Comparison of ENCODE assay signal across 10 cellular contexts in genomic region chr11:22792497-22792896, GRCh38. TPM values are rescaled to one million over a fixed set of nuclear protein-coding genes. Genes with fewer than 3 reads are reported as not detected.
DNase-seq lines count a peak whose midpoint lies in the region; ATAC-seq, FAIRE-seq and TF ChIP-seq lines count a peak whose summit lies in the region.
"Had no signal": no experiment of that assay in that cellular context is flagged by ENCODE, and none has a peak within 500 bp of the region (broad histone marks: within the 10 kb centered on the region; RNA-seq: fewer than 3 reads in every experiment).

No MANE protein-coding gene starts in this region.

- no peaks in the 10 kb centered on the region for H3K27me3 Mint-ChIP-seq in type B pancreatic cell
- H3K27me3 Mint-ChIP-seq: activated naive CD4-positive, alpha-beta T cell treated with anti-CD3 and anti-CD28 coated beads, Interleukin-2, amount 10 ng/mL, durations not matched to agents 7 days and 5 days had no signal

- H3K36me3 Mint-ChIP-seq in type B pancreatic cell, result no peaks in the 10 kb centered on the region
- H3K36me3 Mint-ChIP-seq: activated naive CD4-positive, alpha-beta T cell treated with anti-CD3 and anti-CD28 coated beads, Interleukin-2, amount 10 ng/mL, durations not matched to agents 7 days and 5 days had no signal

- H2AFZ ChIP-seq in GM12878 (ENCODE audit: control insufficient read depth, low read depth, low read length), result no peak overlapping the region
- no peak overlapping the region for H2AFZ ChIP-seq in HepG2 (ENCODE audit: low read length)

- RAD21 ChIA-PET in GM12878 (lab: Charles Lee; ENCODE audit: unreplicated experiment), result interaction anchor here (0.9 to 2.6 kb wide), 6 partner anchors 9 to 457 kb away, joined by 3 to 11 read pairs (median 4); partner anchors contain the start of gene SVIP

- CTCF ChIA-PET in GM12878 (lab: Yijun Ruan, JAX), result interaction anchor here (1.0 to 3.2 kb wide), 6 partner anchors 9 to 459 kb away, joined by 3 to 28 read pairs (median 6); partner anchors contain the start of gene SVIP
- CTCF ChIA-PET in HepG2 (lab: Yijun Ruan, JAX; ENCODE audit: low intra/inter-chr PET ratio, low total read pairs), result no interaction called here

- H3K4me1 ChIP-seq in GM12878 (ENCODE audit: control insufficient read depth, insufficient read depth, low read length), result peaks cover under 1% of the 10 kb centered on the region; the same call in 1 of the 2 replicates
- peaks cover 24% of the 10 kb centered on the region for H3K4me1 ChIP-seq in HepG2 (ENCODE audit: insufficient read depth, low read length)
- H3K4me1 ChIP-seq in left ventricle myocardium inferior, result peaks cover under 1% of the 10 kb centered on the region

- H3K4me3 ChIP-seq in GM12878, result no peak overlapping the region
- no peak overlapping the region for H3K4me3 ChIP-seq in HepG2 (replicated peaks in 1 of 3; ENCODE audit: insufficient read depth in 1 of 3, low read depth in 2 of 3, low read length in 3 of 3)
- H3K4me3 ChIP-seq in left ventricle myocardium inferior, result no peak overlapping the region

- H3K27ac Mint-ChIP-seq in type B pancreatic cell, result no peak overlapping the region
- H3K27ac Mint-ChIP-seq: activated naive CD4-positive, alpha-beta T cell treated with anti-CD3 and anti-CD28 coated beads, Interleukin-2, amount 10 ng/mL, durations not matched to agents 7 days and 5 days had no signal

- no peaks in the 10 kb centered on the region for H3K9me3 Mint-ChIP-seq in type B pancreatic cell
- H3K9me3 Mint-ChIP-seq: activated naive CD4-positive, alpha-beta T cell treated with anti-CD3 and anti-CD28 coated beads, Interleukin-2, amount 10 ng/mL, durations not matched to agents 7 days and 5 days had no signal

- H3K4me1 Mint-ChIP-seq in type B pancreatic cell (ENCODE audit: unreplicated experiment), result peaks cover 11% of the 10 kb centered on the region
- H3K4me1 Mint-ChIP-seq: activated naive CD4-positive, alpha-beta T cell treated with anti-CD3 and anti-CD28 coated beads, Interleukin-2, amount 10 ng/mL, durations not matched to agents 7 days and 5 days had no signal

- no peaks in the 10 kb centered on the region for H3K79me2 ChIP-seq in GM12878 (ENCODE audit: control insufficient read depth, insufficient read depth, low read length)
- no peaks in the 10 kb centered on the region for H3K79me2 ChIP-seq in HepG2 (ENCODE audit: insufficient read depth, low read length)

- TF ChIP-seq POLR2A in GM12878 (IDR thresholded peaks at IDR 0.05; ENCODE audit: low read depth, low read length) (no peak), HepG2 (IDR thresholded peaks at IDR 0.05; ENCODE audit: insufficient read depth in 1 of 2, low read depth in 2 of 2, low read length in 2 of 2) (no peak)

- no peak overlapping the region for H3K4me3 Mint-ChIP-seq in type B pancreatic cell
- H3K4me3 Mint-ChIP-seq: activated naive CD4-positive, alpha-beta T cell treated with anti-CD3 and anti-CD28 coated beads, Interleukin-2, amount 10 ng/mL, durations not matched to agents 7 days and 5 days had no signal

- POLR2A ChIA-PET in GM12878 (lab: Charles Lee), result interaction anchor here (1.8 kb wide), 1 partner anchor 11 kb away, joined by 5 read pairs; no protein-coding TSS in a partner anchor
- POLR2A ChIA-PET in HepG2 (lab: Yijun Ruan, JAX), result interaction anchor here (0.6 to 1.3 kb wide), 4 partner anchors 37 to 167 kb away, joined by 3 to 8 read pairs (median 4); partner anchors contain the start of genes FANCF and SVIP

- DNase-seq in COR-L47 (lab: John Stamatoyannopoulos, UW) (peak; percentile 40), HUDEP-2 (lab: John Stamatoyannopoulos, UW; ENCODE audit: unreplicated experiment in 76 of 76) (peak in 45 of 76 experiments; percentile 1 to 82 (median 24)), GM12878 (ENCODE audit: low read depth, low spot score) (no peak), HepG2 (ENCODE audit: low spot score) (peak; percentile 94), type B pancreatic cell (ENCODE audit: extremely low spot score, unreplicated experiment) (no peak), left ventricle myocardium inferior (no peak)
- no peak for DNase-seq in activated naive CD4-positive, alpha-beta T cell (lab: John Stamatoyannopoulos, UW)
- DNase-seq in activated naive CD4-positive, alpha-beta T cell treated with anti-CD3 and anti-CD28 coated beads, Interleukin-2, amount 50 U/mL, for 16 hours, result no peak
- DNase-seq: activated naive CD4-positive, alpha-beta T cell treated with anti-CD3 and anti-CD28 coated beads, Interleukin-2, amount 10 ng/mL, durations not matched to agents 7 days and 5 days had no signal

- no peak for TF ChIP-seq CTCF in GM12878 (IDR thresholded peaks at IDR 0.05 in 2 of 3, conservative IDR thresholded peaks at IDR 0.05 in 1 of 3; ENCODE audit: control insufficient read depth in 2 of 3, extremely low read depth in 1 of 3, insufficient read depth in 1 of 3, low read depth in 3 of 3, low read length in 3 of 3)
- TF ChIP-seq CTCF in HepG2 (CRISPR knock-in tag; IDR thresholded peaks at IDR 0.05), result no peak
- TF ChIP-seq CTCF in type B pancreatic cell (conservative IDR thresholded peaks at IDR 0.05), result no peak
- no peak for TF ChIP-seq CTCF in left ventricle myocardium inferior (IDR thresholded peaks at IDR 0.05; ENCODE audit: borderline replicate concordance)

- WGBS in GM12878 (ENCODE audit: insufficient coverage, insufficient replicate concordance, low lambda C conversion rate, missing lambda C conversion rate), result 32% methylated on average over 3 of the region's 3 CpGs
- 0% methylated on average over 3 of the region's 3 CpGs for WGBS in HepG2 (ENCODE audit: low lambda C conversion rate)

- no peaks in the 10 kb centered on the region for H3K9me3 ChIP-seq in GM12878 (replicated peaks; ENCODE audit: control insufficient read depth, insufficient read depth, low read length)
- H3K9me3 ChIP-seq in HepG2 (ENCODE audit: low read length), result no peaks in the 10 kb centered on the region
- no peaks in the 10 kb centered on the region for H3K9me3 ChIP-seq in left ventricle myocardium inferior (replicated peaks)

- no peak for TF ChIP-seq RAD21 in GM12878 (IDR thresholded peaks at IDR 0.05; ENCODE audit: insufficient read depth, low read depth, low read length)
- TF ChIP-seq RAD21 in HepG2 (CRISPR knock-in tag; IDR thresholded peaks at IDR 0.05), result no peak

- in situ Hi-C loops in GM12878 (cut with MboI), result no loop called here
- in situ Hi-C loops in HepG2 (cut with HindIII; ENCODE audit: extremely low pct_ligation_motif_present, low pct_unique_long_range_greater_than_20kb), result loop anchor here (10.0 kb wide), 1 partner anchor 458 kb away; the partner anchor contains the start of gene SLC17A6

- intact Hi-C loops in GM12878 (cut with micrococcal nuclease; ENCODE audit: unreplicated experiment) (no loop called here), HepG2 (cut with micrococcal nuclease; ENCODE audit: unreplicated experiment) (loop anchor here (1.0 to 5.0 kb wide), 3 partner anchors 35 to 167 kb away; partner anchors contain the start of genes FANCF and SVIP), left ventricle myocardium inferior (cut with micrococcal nuclease) (no loop called here)

- no TSS peak for BruUV-seq in GM12878 (replicated peaks; lab: Mats Ljungman, UMichigan)
- no TSS peak for BruUV-seq in HepG2 (replicated peaks; lab: Mats Ljungman, UMichigan)

- H3K4me2 ChIP-seq in GM12878 (ENCODE audit: control insufficient read depth, insufficient read depth) (no peak overlapping the region), HepG2 (ENCODE audit: low read depth, low read length) (0 out of 2 replicates have a peak overlapping the region, but pooled peaks have one; percentile 9)

- SMC1A ChIA-PET in GM12878 (lab: Charles Lee; ENCODE audit: uncharacterized antibody, unreplicated experiment), result interaction anchor here (1.1 to 1.7 kb wide), 7 partner anchors 15 to 252 kb away, joined by 3 to 8 read pairs (median 3); no protein-coding TSS in a partner anchor

- H3K27me3 ChIP-seq in GM12878 (replicated peaks in 1 of 2; ENCODE audit: control insufficient read depth in 2 of 2, insufficient read depth in 2 of 2, low read length in 1 of 2) (no peaks in the 10 kb centered on the region), HepG2 (ENCODE audit: control insufficient read depth in 1 of 2, insufficient read depth in 2 of 2, low read length in 2 of 2) (no peaks in the 10 kb centered on the region), left ventricle myocardium inferior (ENCODE audit: low read depth) (no peaks in the 10 kb centered on the region)

- H3K36me3 ChIP-seq in GM12878 (ENCODE audit: control insufficient read depth in 2 of 2, insufficient read depth in 2 of 2, low read length in 1 of 2) (no peaks in the 10 kb centered on the region), HepG2 (replicated peaks in 1 of 2; ENCODE audit: control insufficient read depth in 1 of 2, insufficient read depth in 2 of 2, low read length in 2 of 2) (peaks cover 0 to 2% of the 10 kb centered on the region in 2 experiments; a peak in 2 of 5 replicates), left ventricle myocardium inferior (no peaks in the 10 kb centered on the region)

- no peak for TF ChIP-seq EP300 in GM12878 (IDR thresholded peaks at IDR 0.05; ENCODE audit: borderline replicate concordance in 1 of 2, control insufficient read depth in 1 of 2, low read depth in 2 of 2, low read length in 2 of 2)
- peak in 1 of 2 experiments; percentile 70; a peak in 1 of 4 replicates for TF ChIP-seq EP300 in HepG2 (IDR thresholded peaks at IDR 0.05; ENCODE audit: low read depth in 2 of 2, low read length in 2 of 2)
- TF ChIP-seq EP300 in HepG2 (CRISPR knock-in tag; IDR thresholded peaks at IDR 0.05; ENCODE audit: borderline replicate concordance), result peak; percentile 36; the same call in 1 of the 2 replicates

- FAIRE-seq in GM12878 (lab: Jason Lieb, UNC), result no peak
- peak; percentile 77 for FAIRE-seq in HepG2 (lab: Jason Lieb, UNC)

- H3K27ac ChIP-seq in GM12878 (ENCODE audit: control insufficient read depth, insufficient read depth) (no peak overlapping the region), HepG2 (ENCODE audit: extremely low read length, insufficient read depth, low read length) (peak overlapping the region; percentile 5), left ventricle myocardium inferior (replicated peaks) (no peak overlapping the region)

- H4K20me1 ChIP-seq in GM12878 (ENCODE audit: control insufficient read depth, insufficient read depth) (no peaks in the 10 kb centered on the region), HepG2 (ENCODE audit: insufficient read depth, low read length) (no peaks in the 10 kb centered on the region)

- ATAC-seq in GM12878 (peak; percentile 45; the same call in 2 of the 3 replicates), HepG2 (peak; percentile 99)
- ATAC-seq: left lobe of liver had no signal

- H3K9ac ChIP-seq in GM12878 (ENCODE audit: control insufficient read depth, insufficient read depth, low read length) (no peak overlapping the region), HepG2 (ENCODE audit: insufficient read depth, low read depth, low read length) (no peak overlapping the region; the same call in 1 of the 2 replicates)

RNA-seq across cellular contexts. Expression of gene SVIP, which starts 37.1 kb away (rescaled TPM):
- total RNA-seq in GM12878 (2013; cell fraction: nucleolus; rRNA removed), result 23.8 and 24.7 TPM in 2 replicates
- total RNA-seq in GM12878 (2014; rRNA removed), result 17.8 and 30.1 TPM in 2 replicates
- total RNA-seq in GM12878 (2014; rRNA removed; fragmentation: Illumina TruSeq; extraction: Trizol), result 33.1 and 34.3 TPM in 2 replicates
- 59.2 and 59.3 TPM in 2 replicates for total RNA-seq in GM12878 (2021)
- polyA plus RNA-seq in GM12878 (2011; ENCODE audit: low read depth), result 3.5 TPM
- polyA plus RNA-seq in GM12878 (2011; rRNA removed), result 51.7 and 88.3 TPM in 2 replicates
- polyA plus RNA-seq in GM12878 (2011; cell fraction: cytosol; rRNA removed), result 8.2 and 9.3 TPM in 2 replicates
- 7.5 and 7.8 TPM in 2 replicates for polyA plus RNA-seq in GM12878 (2011; cell fraction: nucleus; rRNA removed)
- 19.7 and 22.8 TPM in 2 replicates for polyA plus RNA-seq in GM12878 (2012)
- 34.5 and 35.8 TPM in 2 replicates for polyA plus RNA-seq in GM12878 (2014; fragmentation: Illumina TruSeq; extraction: Trizol)
- polyA plus RNA-seq in GM12878 (2014; fragmentation: Nextera tagmentation; extraction: Ambion mirVana), result 10 to 100 TPM; 59.0 to 78.0 TPM
- polyA plus RNA-seq in GM12878 (2014; rRNA removed), result 24.9 and 32.4 TPM in 2 replicates
- 10 to 100 TPM; 73.9 to 77.9 TPM for polyA plus RNA-seq in GM12878 (2016; fragmentation: Nextera tagmentation; extraction: Ambion mirVana)
- polyA minus RNA-seq in GM12878 (2011; rRNA and poly(A)+ RNA removed), result 4.1 and 7.0 TPM in 2 replicates
- polyA minus RNA-seq in GM12878 (2011; cell fraction: cytosol; rRNA and poly(A)+ RNA removed), result 2.9 and 4.1 TPM in 2 replicates
- polyA minus RNA-seq in GM12878 (2011; cell fraction: nucleus; rRNA and poly(A)+ RNA removed), result 6.4 and 14.5 TPM in 2 replicates
- 27.2 and 31.1 TPM in 2 replicates for total RNA-seq in HepG2 (2016; rRNA removed; fragmentation: Illumina TruSeq; extraction: Trizol)
- total RNA-seq in HepG2 (2016; cell fraction: cytosol; rRNA removed; fragmentation: Illumina TruSeq; extraction: Trizol; ENCODE audit: low read depth), result 36.5 and 46.9 TPM in 2 replicates
- 28.9 and 29.7 TPM in 2 replicates for total RNA-seq in HepG2 (2016; cell fraction: insoluble cytoplasmic fraction; rRNA removed; fragmentation: Illumina TruSeq; extraction: Trizol)
- total RNA-seq in HepG2 (2016; cell fraction: membrane; rRNA removed; fragmentation: Illumina TruSeq; extraction: Trizol), result 54.7 and 55.9 TPM in 2 replicates
- total RNA-seq in HepG2 (2016; cell fraction: nucleus; rRNA removed; fragmentation: Illumina TruSeq; extraction: Trizol), result 10.0 and 11.5 TPM in 2 replicates
- 5.8 and 6.3 TPM in 2 replicates for polyA plus RNA-seq in HepG2 (2011; rRNA removed)
- 1.2 and 1.7 TPM in 2 replicates for polyA plus RNA-seq in HepG2 (2011; cell fraction: cytosol; rRNA removed)
- 0.96 and 1.8 TPM in 2 replicates for polyA plus RNA-seq in HepG2 (2011; cell fraction: nucleus; rRNA removed)
- 11.8 and 13.4 TPM in 2 replicates for polyA plus RNA-seq in HepG2 (2012)
- 88.9 and 123 TPM in 2 replicates for polyA plus RNA-seq in HepG2 (2016; cell fraction: cytosol; fragmentation: Illumina TruSeq; extraction: Trizol; ENCODE audit: low read depth)
- polyA plus RNA-seq in HepG2 (2016; cell fraction: insoluble cytoplasmic fraction; fragmentation: Illumina TruSeq; extraction: Trizol; ENCODE audit: low read depth), result 37.2 and 40.5 TPM in 2 replicates
- polyA plus RNA-seq in HepG2 (2016; cell fraction: membrane; fragmentation: Illumina TruSeq; extraction: Trizol; ENCODE audit: low read depth), result 71.3 and 75.6 TPM in 2 replicates
- polyA plus RNA-seq in HepG2 (2016; cell fraction: nucleus; fragmentation: Illumina TruSeq; extraction: Trizol; ENCODE audit: insufficient read depth, low read depth), result 22.8 and 28.1 TPM in 2 replicates
- 0.98 and 1.5 TPM in 2 replicates for polyA minus RNA-seq in HepG2 (2011; rRNA and poly(A)+ RNA removed; ENCODE audit: low replicate concordance)
- polyA minus RNA-seq in HepG2 (2011; cell fraction: cytosol; rRNA and poly(A)+ RNA removed), result 0.62 and 0.89 TPM in 2 replicates
- polyA minus RNA-seq in HepG2 (2011; cell fraction: nucleus; rRNA and poly(A)+ RNA removed), result 9.3 and 12.2 TPM in 2 replicates
- total RNA-seq in type B pancreatic cell (ENCODE audit: low replicate concordance), result 26.5 and 30.1 TPM in 2 replicates
- total RNA-seq in left ventricle myocardium inferior, result 26.7 TPM

Comparison
In these comparisons a context has a peak if more than half of its experiments do, and no peak if none do; other contexts are left out.
1. DNase-seq: peak in COR-L47 (single experiment), HUDEP-2 (45 of 76) and HepG2 (single experiment); none in GM12878 (single experiment), type B pancreatic cell (single experiment), left ventricle myocardium inferior (single experiment), activated naive CD4-positive, alpha-beta T cell (0 of 4) and activated naive CD4-positive, alpha-beta T cell treated with anti-CD3 and anti-CD28 coated beads, Interleukin-2, amount 50 U/mL, for 16 hours (single experiment).